Comparison of ENCODE assay signal across 14 cellular contexts in the genomic region with DNA sequence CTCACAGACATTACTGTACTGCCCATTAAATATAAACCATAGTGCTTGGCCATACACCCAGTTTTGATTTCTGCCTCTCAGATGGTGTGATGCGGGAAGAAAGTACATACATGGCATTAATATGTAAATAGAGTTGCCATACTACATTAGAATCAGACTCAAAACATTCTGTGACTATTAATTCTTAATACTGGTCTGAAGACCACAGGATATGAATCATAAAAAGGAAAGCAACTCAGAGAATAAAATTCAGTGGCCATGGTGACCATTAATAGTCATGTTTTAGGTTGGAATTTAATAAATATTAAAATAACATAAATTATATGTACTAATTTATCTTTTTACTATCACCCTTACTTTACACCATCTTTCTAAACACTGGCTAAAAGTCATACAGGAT. TPM values are rescaled to one million over a fixed set of nuclear protein-coding genes. Genes with fewer than 3 reads are reported as not detected.
DNase-seq lines count a peak whose midpoint lies in the region; TF ChIP-seq lines count a peak whose summit lies in the region.
"Had no signal": no experiment of that assay in that cellular context is flagged by ENCODE, and none has a peak within 500 bp of the region (broad histone marks: within the 10 kb centered on the region; RNA-seq: fewer than 3 reads in every experiment).

No MANE protein-coding gene starts in this region.

- no peaks in the 10 kb centered on the region for H3K27me3 Mint-ChIP-seq in brain
- H3K27me3 Mint-ChIP-seq in mesothelial cell of epicardium (ENCODE audit: low read depth) = no peaks in the 10 kb centered on the region
- H3K27me3 Mint-ChIP-seq in type B pancreatic cell = no peaks in the 10 kb centered on the region
- H3K27me3 Mint-ChIP-seq: stimulated activated naive CD8-positive, alpha-beta T cell treated with anti-CD3 and anti-CD28 coated beads, Interleukin-15, amount 100 ng/mL, for 72 hours had no signal

- POLR2A ChIA-PET in GM10248 (lab: Yijun Ruan, JAX) = no interaction called here

- H3K36me3 Mint-ChIP-seq in brain (no peaks in the 10 kb centered on the region), mesothelial cell of epicardium (peaks cover 4% of the 10 kb centered on the region), type B pancreatic cell (no peaks in the 10 kb centered on the region)

- peak overlapping the region in 3 of 5 experiments; percentile 25 to 72 (median 67) for H3K4me3 Mint-ChIP-seq in brain
- H3K4me3 Mint-ChIP-seq in mesothelial cell of epicardium = peak overlapping the region; percentile 48
- no peak overlapping the region for H3K4me3 Mint-ChIP-seq in type B pancreatic cell

- peak overlapping the region in 3 of 5 experiments; percentile 12 to 88 (median 56) for H3K27ac Mint-ChIP-seq in brain
- peak overlapping the region; percentile 89 for H3K27ac Mint-ChIP-seq in mesothelial cell of epicardium
- H3K27ac Mint-ChIP-seq in type B pancreatic cell = peak overlapping the region; percentile 68

- TF ChIP-seq CTCF in brain (conservative IDR thresholded peaks at IDR 0.05) (no peak), mesothelial cell of epicardium (IDR thresholded peaks at IDR 0.05; ENCODE audit: unreplicated experiment) (no peak), type B pancreatic cell (conservative IDR thresholded peaks at IDR 0.05) (no peak), GM10248 (IDR thresholded peaks at IDR 0.05; ENCODE audit: control extremely low read depth, extremely low read depth, low read depth, missing control alignments) (no peak)

- H3K9me3 Mint-ChIP-seq in brain (peaks cover 0 to under 1% (median 0%) of the 10 kb centered on the region in 5 experiments), mesothelial cell of epicardium (peaks cover 7% of the 10 kb centered on the region), type B pancreatic cell (peaks cover 2% of the 10 kb centered on the region)
- H3K9me3 Mint-ChIP-seq: stimulated activated naive CD8-positive, alpha-beta T cell treated with anti-CD3 and anti-CD28 coated beads, Interleukin-15, amount 100 ng/mL, for 72 hours had no signal

- H3K4me1 Mint-ChIP-seq in brain = peaks cover 27% of the 10 kb centered on the region
- peaks cover 56% of the 10 kb centered on the region for H3K4me1 Mint-ChIP-seq in mesothelial cell of epicardium
- H3K4me1 Mint-ChIP-seq in type B pancreatic cell (ENCODE audit: unreplicated experiment) = peaks cover 23% of the 10 kb centered on the region

- CTCF ChIA-PET in GM10248 (lab: Yijun Ruan, JAX) = interaction anchor here (1.3 kb wide), 1 partner anchor 313 kb away, joined by 5 read pairs; no protein-coding TSS in a partner anchor

- DNase-seq in NCI-H1092 treated with DMSO at 0.1 percent for 48 hours (lab: John Stamatoyannopoulos, UW) (peak; percentile 48), NCI-H1092 (lab: John Stamatoyannopoulos, UW) (no peak), mesothelial cell of epicardium (ENCODE audit: low spot score in 2 of 2, unreplicated experiment in 2 of 2) (no peak), type B pancreatic cell (ENCODE audit: extremely low spot score, unreplicated experiment) (no peak), GM10248 (ENCODE audit: extremely low spot score) (no peak), putamen (ENCODE audit: low spot score) (no peak), NK-92 (lab: John Stamatoyannopoulos, UW; ENCODE audit: unreplicated experiment) (no peak)
- DNase-seq: 8988T; activated CD4-positive, alpha-beta T cell treated with anti-CD3 and anti-CD28 coated beads, Interleukin-2, amount 50 U/mL, for 4 hours; activated effector memory CD4-positive, alpha-beta T cell treated with Interleukin-2 at 50 U/mL for 16 hours; erythroblast; mucosa of descending colon; stimulated activated naive CD8-positive, alpha-beta T cell treated with anti-CD3 and anti-CD28 coated beads, Interleukin-15, amount 100 ng/mL, for 72 hours had no signal

RNA-seq across cellular contexts. Expression of a gene that starts 33.0 kb away (rescaled TPM):
- polyA plus RNA-seq in brain (ENCODE audit: insufficient read depth, low read depth, low replicate concordance) = 8.0 TPM
- total RNA-seq in mesothelial cell of epicardium (58.2 to 61.4 TPM (median 60.7 TPM) in 3 replicates), type B pancreatic cell (ENCODE audit: low replicate concordance) (34.3 and 49.8 TPM in 2 replicates)
